ENCODE assay signal across 14 cellular contexts in the genomic region with DNA sequence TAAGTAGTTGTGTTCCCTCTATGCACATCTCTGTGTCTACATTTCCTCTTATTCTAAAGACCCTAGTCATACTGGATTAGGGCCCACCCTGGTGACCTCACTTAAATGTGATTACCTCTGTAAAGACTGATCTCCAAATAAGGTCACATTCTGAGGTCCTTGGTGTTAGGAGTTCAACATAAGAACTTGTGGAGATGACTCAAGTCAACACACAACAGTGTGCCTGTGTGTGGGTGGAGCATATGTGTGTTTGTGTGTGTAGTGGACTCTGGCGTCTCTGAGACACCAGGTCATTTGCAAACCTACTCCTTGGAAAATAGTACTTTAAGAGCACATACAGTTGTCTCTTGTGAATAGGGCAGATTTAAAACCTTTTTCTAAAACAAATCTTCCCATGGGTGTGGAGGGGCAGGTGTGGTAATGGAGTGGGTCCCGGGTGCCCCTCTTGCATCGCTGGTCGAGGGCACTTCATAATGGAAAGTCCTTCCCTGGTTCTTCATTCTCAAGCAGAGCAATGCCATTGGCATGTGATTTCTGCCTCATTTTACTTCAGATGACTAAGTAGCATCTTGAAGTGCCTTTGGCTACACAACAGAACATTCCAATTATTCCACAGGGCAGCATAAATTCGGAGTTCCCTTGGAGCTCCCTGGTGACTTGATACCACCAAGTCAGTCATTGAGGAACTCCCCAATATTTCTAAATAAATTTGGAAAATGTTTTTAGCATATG.
A peak's percentile ranks its signal among the peaks of the same experiment; 100 is the strongest.
DNase-seq lines count a peak whose midpoint lies in the region; ATAC-seq and TF ChIP-seq lines count a peak whose summit lies in the region.
"Had no signal": no experiment of that assay in that cellular context is flagged by ENCODE, and none has a peak within 500 bp of the region (broad histone marks: within the 10 kb centered on the region; RNA-seq: fewer than 3 reads in every experiment).

No MANE protein-coding gene starts in this region.

- ATAC-seq in stimulated activated naive CD8-positive, alpha-beta T cell treated with anti-CD3 and anti-CD28 coated beads, Interleukin-15, amount 100 ng/mL, for 72 hours = no peak
- ATAC-seq in HG02798 (IDR thresholded peaks at IDR 0.05; ENCODE audit: poor library complexity, unreplicated experiment) = no peak
- ATAC-seq: naive thymus-derived CD4-positive, alpha-beta T cell had no signal

- H3K4me3 Mint-ChIP-seq in stimulated activated naive CD8-positive, alpha-beta T cell treated with anti-CD3 and anti-CD28 coated beads, Interleukin-15, Interleukin-2, amounts not matched to agents 100 ng/mL and 50 ng/mL, for 24 hours = no peak overlapping the region
- H3K4me3 Mint-ChIP-seq in stimulated activated naive CD8-positive, alpha-beta T cell treated with anti-CD3 and anti-CD28 coated beads, Interleukin-15, amount 100 ng/mL, for 72 hours = no peak overlapping the region
- H3K4me3 Mint-ChIP-seq: CD4-positive, alpha-beta T cell; naive thymus-derived CD4-positive, alpha-beta T cell had no signal

- H3K4me1 ChIP-seq in muscle layer of duodenum (ENCODE audit: control insufficient read depth in 1 of 2, insufficient read depth in 2 of 2, low read length in 2 of 2) = peaks cover 9 to 28% of the 10 kb centered on the region in 2 donors

- no peaks in the 10 kb centered on the region for H3K9me3 ChIP-seq in muscle layer of duodenum (ENCODE audit: control insufficient read depth in 1 of 2, low read length in 2 of 2)

- no peaks in the 10 kb centered on the region for H3K27me3 ChIP-seq in muscle layer of duodenum (ENCODE audit: low read depth, low read length)
- H3K27me3 ChIP-seq: dorsolateral prefrontal cortex had no signal

- no peaks in the 10 kb centered on the region for H3K27me3 Mint-ChIP-seq in stimulated activated naive CD8-positive, alpha-beta T cell treated with anti-CD3 and anti-CD28 coated beads, Interleukin-15, Interleukin-2, amounts not matched to agents 100 ng/mL and 50 ng/mL, for 24 hours
- no peaks in the 10 kb centered on the region for H3K27me3 Mint-ChIP-seq in stimulated activated naive CD8-positive, alpha-beta T cell treated with anti-CD3 and anti-CD28 coated beads, Interleukin-15, amount 100 ng/mL, for 72 hours
- H3K27me3 Mint-ChIP-seq: CD4-positive, alpha-beta T cell; naive thymus-derived CD4-positive, alpha-beta T cell had no signal

- H3K4me3 ChIP-seq in cardiac fibroblast (replicated peaks in 1 of 2; ENCODE audit: low read depth in 2 of 2, low read length in 2 of 2) (no peak overlapping the region), muscle layer of duodenum (ENCODE audit: low read depth in 1 of 2, low read length in 2 of 2) (no peak overlapping the region)
- H3K4me3 ChIP-seq: dorsolateral prefrontal cortex had no signal

- H3K27ac ChIP-seq in muscle layer of duodenum (ENCODE audit: low read length) = peak overlapping the region; percentile 91

- peak overlapping the region; percentile 16 for H3K27ac Mint-ChIP-seq in stimulated activated naive CD8-positive, alpha-beta T cell treated with anti-CD3 and anti-CD28 coated beads, Interleukin-15, Interleukin-2, amounts not matched to agents 100 ng/mL and 50 ng/mL, for 24 hours
- no peak overlapping the region for H3K27ac Mint-ChIP-seq in stimulated activated naive CD8-positive, alpha-beta T cell treated with anti-CD3 and anti-CD28 coated beads, Interleukin-15, amount 100 ng/mL, for 72 hours
- H3K27ac Mint-ChIP-seq: CD4-positive, alpha-beta T cell; naive thymus-derived CD4-positive, alpha-beta T cell had no signal

- DNase-seq in stimulated activated naive CD8-positive, alpha-beta T cell treated with anti-CD3 and anti-CD28 coated beads, Interleukin-15, amount 100 ng/mL, for 72 hours = no peak
- peak; percentile 47 to 83 for DNase-seq in cardiac fibroblast (ENCODE audit: low read depth in 2 of 2)
- DNase-seq in hippocampal formation (lab: John Stamatoyannopoulos, UW) = no peak
- no peak for DNase-seq in MV-4-11 (lab: John Stamatoyannopoulos, UW)
- DNase-seq in SIG-M5 treated with dmso at 0.1 percent for 504 hours (lab: John Stamatoyannopoulos, UW; ENCODE audit: unreplicated experiment) = no peak
- DNase-seq: activated CD4-positive, CD25-positive, alpha-beta regulatory T cell; activated effector memory CD4-positive, alpha-beta T cell treated with Interleukin-2 at 50 U/mL for 16 hours; CD4-positive, alpha-beta T cell; dorsolateral prefrontal cortex; naive thymus-derived CD4-positive, alpha-beta T cell; NCI-H1694 treated with DMSO at 0.1 percent for 48 hours had no signal

- no peak for TF ChIP-seq CTCF in cardiac fibroblast (IDR thresholded peaks at IDR 0.05; ENCODE audit: low read depth, low read length)

- peaks cover 28% of the 10 kb centered on the region for H3K4me1 Mint-ChIP-seq in stimulated activated naive CD8-positive, alpha-beta T cell treated with anti-CD3 and anti-CD28 coated beads, Interleukin-15, Interleukin-2, amounts not matched to agents 100 ng/mL and 50 ng/mL, for 24 hours (ENCODE audit: low read depth)
- peaks cover 24% of the 10 kb centered on the region for H3K4me1 Mint-ChIP-seq in stimulated activated naive CD8-positive, alpha-beta T cell treated with anti-CD3 and anti-CD28 coated beads, Interleukin-15, amount 100 ng/mL, for 72 hours

- no peaks in the 10 kb centered on the region for H3K36me3 Mint-ChIP-seq in stimulated activated naive CD8-positive, alpha-beta T cell treated with anti-CD3 and anti-CD28 coated beads, Interleukin-15, Interleukin-2, amounts not matched to agents 100 ng/mL and 50 ng/mL, for 24 hours (ENCODE audit: low read depth)

- H3K9me3 Mint-ChIP-seq in stimulated activated naive CD8-positive, alpha-beta T cell treated with anti-CD3 and anti-CD28 coated beads, Interleukin-15, Interleukin-2, amounts not matched to agents 100 ng/mL and 50 ng/mL, for 24 hours = no peaks in the 10 kb centered on the region
- no peaks in the 10 kb centered on the region for H3K9me3 Mint-ChIP-seq in stimulated activated naive CD8-positive, alpha-beta T cell treated with anti-CD3 and anti-CD28 coated beads, Interleukin-15, amount 100 ng/mL, for 72 hours
- H3K9me3 Mint-ChIP-seq: CD4-positive, alpha-beta T cell; naive thymus-derived CD4-positive, alpha-beta T cell had no signal

- H3K36me3 ChIP-seq in muscle layer of duodenum (ENCODE audit: control insufficient read depth in 1 of 2, insufficient read depth in 2 of 2, low read length in 2 of 2) = peaks cover 0 to 16% of the 10 kb centered on the region in 2 donors

Comparison
In these comparisons a context has a peak if more than half of its experiments do, and no peak if none do; other contexts are left out.
1. DNase-seq: peak in cardiac fibroblast (2 of 2); none in stimulated activated naive CD8-positive, alpha-beta T cell treated with anti-CD3 and anti-CD28 coated beads, Interleukin-15, amount 100 ng/mL, for 72 hours (0 of 2), hippocampal formation (0 of 2), MV-4-11 (single experiment) and SIG-M5 treated with dmso at 0.1 percent for 504 hours (single experiment).